ENCODE assay signal across 8 cellular contexts in genomic region chr19:3365447-3366103, GRCh38. TPM values are rescaled to one million over a fixed set of nuclear protein-coding genes. Genes with fewer than 3 reads are reported as not detected.
A peak's percentile ranks its signal among the peaks of the same experiment; 100 is the strongest.
DNase-seq lines count a peak whose midpoint lies in the region; ATAC-seq and TF ChIP-seq lines count a peak whose summit lies in the region.

No MANE protein-coding gene starts in this region.

- ATAC-seq in CD8-positive, alpha-beta T cell: no peak
- no peak for ATAC-seq in activated T-cell treated with anti-CD3 and anti-CD28 coated beads, Interleukin-2, amount 50 U/mL, for 4 hours
- peak; percentile 20 to 41 (median 31) for ATAC-seq in psoas muscle
- no peak for ATAC-seq in HG03521 (IDR thresholded peaks at IDR 0.05; ENCODE audit: unreplicated experiment)

- intact Hi-C loops in CD8-positive, alpha-beta T cell (cut with DNase I, micrococcal nuclease): no loop called here
- intact Hi-C loops in psoas muscle (cut with DNase I): loop anchor here (2.0 to 5.0 kb wide), 2 partner anchors 39 to 42 kb away; no protein-coding TSS in a partner anchor

- H3K27ac ChIP-seq in CD8-positive, alpha-beta T cell (ENCODE audit: low read depth, low read length): no peak overlapping the region
- H3K27ac ChIP-seq in cardiac muscle cell (no peak overlapping the region), psoas muscle (peak overlapping the region; percentile 97)

- H3K36me3 ChIP-seq in CD8-positive, alpha-beta T cell (ENCODE audit: insufficient read depth, low read length): no peaks in the 10 kb centered on the region
- H3K36me3 ChIP-seq in cardiac muscle cell (no peaks in the 10 kb centered on the region), psoas muscle (ENCODE audit: insufficient read depth in 1 of 2, low read depth in 1 of 2) (no peaks in the 10 kb centered on the region)

- in situ Hi-C loops in KBM-7 (cut with MboI; ENCODE audit: low pct_unique_long_range_greater_than_20kb, low sequenced_read_pairs): no loop called here

- peaks cover 38% of the 10 kb centered on the region for H3K4me1 ChIP-seq in CD8-positive, alpha-beta T cell (ENCODE audit: insufficient read depth, low read length)
- H3K4me1 ChIP-seq in cardiac muscle cell (ENCODE audit: low read depth) (peaks cover 24% of the 10 kb centered on the region), psoas muscle (peaks cover 47% of the 10 kb centered on the region)

- no peak for TF ChIP-seq CTCF in CD8-positive, alpha-beta T cell (IDR thresholded peaks at IDR 0.05)
- TF ChIP-seq CTCF in cardiac muscle cell (IDR thresholded peaks at IDR 0.05; ENCODE audit: low read depth, low read length) (no peak), psoas muscle (IDR thresholded peaks at IDR 0.05) (no peak)

- no peaks in the 10 kb centered on the region for H3K27me3 Mint-ChIP-seq in CD8-positive, alpha-beta T cell (ENCODE audit: low read depth)
- H3K27me3 Mint-ChIP-seq in activated T-cell treated with anti-CD3 and anti-CD28 coated beads, Interleukin-2, amount 50 U/mL, for 4 hours (ENCODE audit: low read depth): peaks cover 5% of the 10 kb centered on the region

- peaks cover 62% of the 10 kb centered on the region for H3K4me1 Mint-ChIP-seq in CD8-positive, alpha-beta T cell (ENCODE audit: low read depth)
- peaks cover 42% of the 10 kb centered on the region for H3K4me1 Mint-ChIP-seq in activated T-cell treated with anti-CD3 and anti-CD28 coated beads, Interleukin-2, amount 50 U/mL, for 4 hours (ENCODE audit: low read depth)

- H3K27me3 ChIP-seq in CD8-positive, alpha-beta T cell (ENCODE audit: insufficient read depth, low read length): no peaks in the 10 kb centered on the region
- H3K27me3 ChIP-seq in cardiac muscle cell (peaks cover 81% of the 10 kb centered on the region), psoas muscle (ENCODE audit: insufficient read depth in 3 of 3, low read length in 2 of 3) (no peaks in the 10 kb centered on the region)

- H3K4me3 Mint-ChIP-seq in CD8-positive, alpha-beta T cell: peak overlapping the region; percentile 72
- H3K4me3 Mint-ChIP-seq in activated T-cell treated with anti-CD3 and anti-CD28 coated beads, Interleukin-2, amount 50 U/mL, for 4 hours: peak overlapping the region; percentile 70

- no peak overlapping the region for H3K4me3 ChIP-seq in CD8-positive, alpha-beta T cell (ENCODE audit: low read depth, low read length)
- H3K4me3 ChIP-seq in cardiac muscle cell (peak overlapping the region; percentile 79), psoas muscle (peak overlapping the region; percentile 85)

- POLR2A ChIA-PET in CD8-positive, alpha-beta T cell (lab: Charles Lee): no interaction called here

- 5 to 18% (median 8%) methylated on average over 16 to 17 of the region's 17 CpGs for WGBS in psoas muscle, 3 donors

- H3K9me3 ChIP-seq in CD8-positive, alpha-beta T cell (ENCODE audit: low read length): no peaks in the 10 kb centered on the region
- H3K9me3 ChIP-seq in cardiac muscle cell (ENCODE audit: low read depth): no peaks in the 10 kb centered on the region
- no peaks in the 10 kb centered on the region for H3K9me3 ChIP-seq in psoas muscle

- CTCF ChIA-PET in CD8-positive, alpha-beta T cell (lab: Charles Lee): interaction anchor here (1.0 to 1.5 kb wide), 4 partner anchors 9 to 42 kb away, joined by 3 to 5 read pairs (median 4); no protein-coding TSS in a partner anchor

- DNase-seq in CD8-positive, alpha-beta T cell: no peak
- DNase-seq in KBM-7: peak; percentile 58
- DNase-seq in activated T-cell treated with anti-CD3 and anti-CD28 coated beads, Interleukin-2, amount 50 U/mL, for 4 hours: no peak
- DNase-seq in cardiac muscle cell (ENCODE audit: low read depth in 1 of 2, low spot score in 1 of 2): peak in 1 of 2 donors; percentile 76
- DNase-seq in psoas muscle: peak; percentile 78 to 86
- no peak for DNase-seq in activated CD4-positive, CD25-positive, alpha-beta regulatory T cell (lab: John Stamatoyannopoulos, UW)
- no peak for DNase-seq in stimulated activated CD8-positive, alpha-beta memory T cell treated with anti-CD3 and anti-CD28 coated beads, Interleukin-4, amount 100 ng/mL, for 48 hours

- no peaks in the 10 kb centered on the region for H3K36me3 Mint-ChIP-seq in CD8-positive, alpha-beta T cell
- H3K36me3 Mint-ChIP-seq in activated T-cell treated with anti-CD3 and anti-CD28 coated beads, Interleukin-2, amount 50 U/mL, for 4 hours (ENCODE audit: insufficient read depth): no peaks in the 10 kb centered on the region

- H3K9me3 Mint-ChIP-seq in CD8-positive, alpha-beta T cell: no peaks in the 10 kb centered on the region
- H3K9me3 Mint-ChIP-seq in activated T-cell treated with anti-CD3 and anti-CD28 coated beads, Interleukin-2, amount 50 U/mL, for 4 hours: no peaks in the 10 kb centered on the region

- no peak overlapping the region for H3K27ac Mint-ChIP-seq in CD8-positive, alpha-beta T cell

RNA-seq across cellular contexts. Expression of gene NFIC, which starts 0.8 kb away (rescaled TPM):
- 10 to 100 TPM; 16.5 to 17.5 TPM for total RNA-seq in CD8-positive, alpha-beta T cell
- total RNA-seq in activated T-cell treated with anti-CD3 and anti-CD28 coated beads, Interleukin-2, amount 50 U/mL, for 4 hours: 10 to 100 TPM; 26.0 to 33.6 (median 30.3) TPM
- total RNA-seq in cardiac muscle cell: 29.4 and 46.1 TPM in 2 replicates
- 32.7 and 42.2 TPM in 2 replicates for polyA plus RNA-seq in cardiac muscle cell
- 100 to 1,000 TPM; 209 to 439 (median 325) TPM for total RNA-seq in psoas muscle
- polyA plus RNA-seq in psoas muscle: 100 to 1,000 TPM in 2 of 3 donors, 10 to 100 TPM in 1; 100.0 to 270 (median 165) TPM

Comparison
In these comparisons a context has a peak if more than half of its experiments do, and no peak if none do; other contexts are left out.
1. ATAC-seq: peak in psoas muscle (4 of 4); none in CD8-positive, alpha-beta T cell (single experiment), activated T-cell treated with anti-CD3 and anti-CD28 coated beads, Interleukin-2, amount 50 U/mL, for 4 hours (0 of 2) and HG03521 (single experiment).
2. DNase-seq: peak in KBM-7 (single experiment) and psoas muscle (2 of 2); none in CD8-positive, alpha-beta T cell (0 of 7), activated T-cell treated with anti-CD3 and anti-CD28 coated beads, Interleukin-2, amount 50 U/mL, for 4 hours (single experiment), activated CD4-positive, CD25-positive, alpha-beta regulatory T cell (0 of 4) and stimulated activated CD8-positive, alpha-beta memory T cell treated with anti-CD3 and anti-CD28 coated beads, Interleukin-4, amount 100 ng/mL, for 48 hours (single experiment).
3. intact Hi-C loops: an anchor here in psoas muscle (2.0 to 5.0 kb wide); none called in CD8-positive, alpha-beta T cell.